Comparison of ENCODE assay signal across 18 cellular contexts in the genomic region with DNA sequence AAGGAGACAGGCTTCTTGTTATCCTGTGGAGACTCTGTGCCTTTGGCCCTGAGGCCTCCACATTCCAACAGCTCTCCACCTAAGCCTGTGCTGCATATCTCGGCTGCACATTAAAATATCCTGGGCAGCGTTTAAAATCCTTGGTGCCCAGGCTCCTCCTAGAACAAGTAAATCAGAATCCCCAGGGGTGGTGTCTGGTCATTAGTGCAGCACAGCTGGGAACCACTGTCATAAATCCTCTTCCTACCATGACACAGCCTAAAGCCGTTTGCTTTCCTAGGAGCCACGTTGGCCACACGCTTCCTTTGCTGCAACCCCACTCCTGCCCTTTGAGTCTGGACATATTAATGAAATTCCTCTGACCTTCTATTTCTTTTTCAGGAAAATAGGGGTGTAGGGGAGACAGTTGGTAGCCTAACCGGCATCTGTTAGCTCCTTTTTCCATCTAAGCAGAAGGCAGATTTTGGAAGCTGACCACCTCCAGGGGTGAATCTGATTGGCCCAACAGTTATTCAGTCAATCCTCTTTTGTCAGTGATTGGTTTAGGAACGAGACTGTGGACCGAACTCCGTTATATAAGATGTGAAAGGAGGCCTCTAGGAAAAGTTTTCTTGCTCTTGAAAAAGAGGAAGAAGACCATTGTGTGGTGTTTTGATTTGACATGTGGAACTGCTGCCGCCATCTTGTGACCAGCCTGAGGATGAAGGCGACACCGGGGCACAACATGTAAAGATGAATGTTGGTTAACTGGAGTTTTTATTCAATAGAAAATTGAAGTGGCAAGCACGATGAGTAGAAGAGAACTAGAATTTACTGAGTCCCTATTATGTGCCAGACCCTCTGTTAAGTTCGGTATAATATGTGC. TPM values are rescaled to one million over a fixed set of nuclear protein-coding genes. Genes with fewer than 3 reads are reported as not detected.
DNase-seq lines count a peak whose midpoint lies in the region; ATAC-seq, FAIRE-seq and TF ChIP-seq lines count a peak whose summit lies in the region.
"Had no signal": no experiment of that assay in that cellular context is flagged by ENCODE, and none has a peak within 500 bp of the region (broad histone marks: within the 10 kb centered on the region; RNA-seq: fewer than 3 reads in every experiment).

No MANE protein-coding gene starts in this region.

- no peak for TF ChIP-seq POLR2A in H1 (IDR thresholded peaks at IDR 0.05; ENCODE audit: control extremely low read depth in 1 of 2, low read depth in 2 of 2, low read length in 2 of 2)

- H4K91ac ChIP-seq in H1 (replicated peaks; ENCODE audit: insufficient read length, low read length) = no peak overlapping the region

- H3K23ac ChIP-seq in H1 (ENCODE audit: insufficient read length) = no peak overlapping the region

- H3K36me3 Mint-ChIP-seq in GM23338 (ENCODE audit: low read depth) = no peaks in the 10 kb centered on the region

- peaks cover 3% of the 10 kb centered on the region; the same call in 2 of the 3 replicates for H3K9me3 Mint-ChIP-seq in GM23338

- H3K36me3 ChIP-seq in GM23338 (ENCODE audit: insufficient read depth) (no peaks in the 10 kb centered on the region; the same call in 1 of the 2 replicates), OCI-LY3 (replicated peaks; ENCODE audit: low read depth, low read length) (no peaks in the 10 kb centered on the region), H1 (ENCODE audit: control insufficient read depth in 2 of 4, insufficient read depth in 4 of 4, low read length in 3 of 4) (no peaks in the 10 kb centered on the region), smooth muscle cell (ENCODE audit: low read depth) (no peaks in the 10 kb centered on the region)

- no peak overlapping the region for H3K27ac Mint-ChIP-seq in GM23338

- no peak for ATAC-seq in GM23338
- ATAC-seq in HG02642 (IDR thresholded peaks at IDR 0.05; ENCODE audit: poor library complexity, unreplicated experiment) = no peak
- no peak for ATAC-seq in right cardiac atrium

- TF ChIP-seq EP300 in H1 (IDR thresholded peaks at IDR 0.05; ENCODE audit: borderline replicate concordance in 1 of 2, low read depth in 2 of 2, low read length in 2 of 2) = no peak

- POLR2A ChIA-PET in H1 (lab: Charles Lee; ENCODE audit: partially characterized antibody) = interaction anchor here (0.6 kb wide), 1 partner anchor 61 kb away, joined by 3 read pairs; no protein-coding TSS in a partner anchor

- no peak overlapping the region for H3K9ac ChIP-seq in OCI-LY3 (ENCODE audit: low read length)
- H3K9ac ChIP-seq in H1 (replicated peaks in 1 of 4; ENCODE audit: extremely low read depth in 1 of 4, low read depth in 3 of 4, low read length in 3 of 4) = no peak overlapping the region
- no peak overlapping the region for H3K9ac ChIP-seq in smooth muscle cell (ENCODE audit: low read depth)

- H3K9me3 ChIP-seq in OCI-LY3 (ENCODE audit: insufficient read depth, low read length) = no peaks in the 10 kb centered on the region
- no peaks in the 10 kb centered on the region for H3K9me3 ChIP-seq in H1 (ENCODE audit: insufficient read depth in 2 of 2, low read depth in 1 of 2, low read length in 1 of 2)
- no peaks in the 10 kb centered on the region for H3K9me3 ChIP-seq in smooth muscle cell (replicated peaks; ENCODE audit: low read depth)
- no peaks in the 10 kb centered on the region for H3K9me3 ChIP-seq in right cardiac atrium (ENCODE audit: control insufficient read depth, low read length)

- no peak overlapping the region for H2AK5ac ChIP-seq in H1 (ENCODE audit: low read depth, low read length)

- no peak overlapping the region for H3K18ac ChIP-seq in H1 (ENCODE audit: extremely low read depth, low read length)

- DNase-seq in GM23338 (ENCODE audit: low spot score) (peak; percentile 5), H1 (ENCODE audit: low read depth in 1 of 2, low spot score in 2 of 2) (no peak), smooth muscle cell (lab: John Stamatoyannopoulos, UW; ENCODE audit: unreplicated experiment) (no peak), posterior vena cava (ENCODE audit: low spot score) (no peak), right cardiac atrium (no peak)
- DNase-seq: C1 segment of cervical spinal cord, DMS153, KG1, NCI-H1092, NCI-H187, NCI-H2171, NCI-H446 treated with DMSO at 0.1 percent for 48 hours, NCI-H774, SIG-M5, SW 1271 had no signal

- no peaks in the 10 kb centered on the region for H3K4me1 ChIP-seq in GM23338 (ENCODE audit: insufficient read depth)
- H3K4me1 ChIP-seq in OCI-LY3 (ENCODE audit: low read length) = no peaks in the 10 kb centered on the region
- no peaks in the 10 kb centered on the region for H3K4me1 ChIP-seq in H1 (replicated peaks in 1 of 4; ENCODE audit: control insufficient read depth in 3 of 4, insufficient read depth in 4 of 4, low read length in 3 of 4)
- H3K4me1 ChIP-seq in smooth muscle cell (ENCODE audit: low read depth) = peaks cover 3% of the 10 kb centered on the region
- no peaks in the 10 kb centered on the region for H3K4me1 ChIP-seq in right cardiac atrium (ENCODE audit: control insufficient read depth, insufficient read depth, low read length)

- no peaks in the 10 kb centered on the region for H3K9me2 ChIP-seq in GM23338 (ENCODE audit: insufficient read depth)

- H2BK120ac ChIP-seq in H1 (replicated peaks; ENCODE audit: low read depth, low read length) = no peak overlapping the region

- 0 out of 3 replicates have a peak, but pooled peaks cover 3% of the 10 kb centered on the region for H3K4me1 Mint-ChIP-seq in GM23338

- H2BK12ac ChIP-seq in H1 (ENCODE audit: low read depth, low read length) = no peak overlapping the region

- no peak overlapping the region for H3K4ac ChIP-seq in H1 (replicated peaks; ENCODE audit: insufficient read length, low read depth, low read length)

- no peak overlapping the region for H2BK15ac ChIP-seq in H1 (ENCODE audit: low read length)

- H4K20me1 ChIP-seq in GM23338 (replicated peaks; ENCODE audit: insufficient read depth) = no peaks in the 10 kb centered on the region
- no peaks in the 10 kb centered on the region for H4K20me1 ChIP-seq in OCI-LY3 (ENCODE audit: insufficient read depth, low read length)
- H4K20me1 ChIP-seq in H1 (replicated peaks in 1 of 2; ENCODE audit: control insufficient read depth in 1 of 2, insufficient read depth in 2 of 2, low read length in 2 of 2) = no peaks in the 10 kb centered on the region
- no peaks in the 10 kb centered on the region for H4K20me1 ChIP-seq in smooth muscle cell (ENCODE audit: low read depth)

- H3K4me3 Mint-ChIP-seq in GM23338 = no peak overlapping the region

- no peak overlapping the region for H4K8ac ChIP-seq in H1 (ENCODE audit: extremely low read depth, insufficient read depth, low read length)

- CTCF ChIA-PET in H1 (lab: Charles Lee; ENCODE audit: partially characterized antibody) = interaction anchor here (0.6 to 4.5 kb wide), 17 partner anchors 8 to 1017 kb away, joined by 3 to 34 read pairs (median 4); no protein-coding TSS in a partner anchor

- no peak overlapping the region for H4K5ac ChIP-seq in H1 (ENCODE audit: insufficient read length, low read depth, low read length)

- H3K4me2 ChIP-seq in GM23338 = no peak overlapping the region
- no peak overlapping the region for H3K4me2 ChIP-seq in OCI-LY3 (ENCODE audit: low read length)
- H3K4me2 ChIP-seq in H1 (ENCODE audit: insufficient read depth in 1 of 2, low read depth in 2 of 2, low read length in 2 of 2) = no peak overlapping the region
- H3K4me2 ChIP-seq in smooth muscle cell = no peak overlapping the region

- H3K4me3 ChIP-seq in GM23338 = no peak overlapping the region
- H3K4me3 ChIP-seq in OCI-LY3 (ENCODE audit: low read length) = no peak overlapping the region
- H3K4me3 ChIP-seq in H1 (ENCODE audit: extremely low read depth in 1 of 4, insufficient read depth in 2 of 4, low read depth in 3 of 4, low read length in 4 of 4) = no peak overlapping the region
- no peak overlapping the region for H3K4me3 ChIP-seq in smooth muscle cell
- H3K4me3 ChIP-seq in right cardiac atrium (ENCODE audit: low read length) = no peak overlapping the region

- H3K14ac ChIP-seq in H1 (ENCODE audit: insufficient read length) = no peak overlapping the region

- intact Hi-C loops in posterior vena cava (cut with DNase I) = loop anchor here in 1 of 2 donors (10.0 kb wide), 1 partner anchor 1003 kb away; no protein-coding TSS in a partner anchor
- intact Hi-C loops in right cardiac atrium (cut with DNase I) = loop anchor here in 3 of 4 donors (5.0 to 10.0 kb wide), 3 partner anchors 955 to 1013 kb away; no protein-coding TSS in a partner anchor

- H3K79me2 ChIP-seq in GM23338 (replicated peaks; ENCODE audit: insufficient read depth) (no peaks in the 10 kb centered on the region), OCI-LY3 (ENCODE audit: low read length) (no peaks in the 10 kb centered on the region), H1 (ENCODE audit: control insufficient read depth in 1 of 2, insufficient read depth in 2 of 2, low read length in 2 of 2) (no peaks in the 10 kb centered on the region), smooth muscle cell (ENCODE audit: low read depth) (no peaks in the 10 kb centered on the region)

- no peaks in the 10 kb centered on the region for H3K23me2 ChIP-seq in H1 (ENCODE audit: low read depth, low read length)

- FAIRE-seq in H1 (lab: Jason Lieb, UNC) = no peak

- no peak overlapping the region for H3K56ac ChIP-seq in H1 (replicated peaks; ENCODE audit: insufficient read length, low read depth, low read length)

- no peaks in the 10 kb centered on the region for H3F3A ChIP-seq in GM23338 (replicated peaks; ENCODE audit: low read depth)
- no peaks in the 10 kb centered on the region for H3F3A ChIP-seq in smooth muscle cell (ENCODE audit: low read depth)

- no peaks in the 10 kb centered on the region for H3K79me1 ChIP-seq in H1 (ENCODE audit: low read depth, low read length)

- H3K27ac ChIP-seq in GM23338 (ENCODE audit: low read depth) = no peak overlapping the region
- no peak overlapping the region for H3K27ac ChIP-seq in OCI-LY3 (ENCODE audit: low read length)
- H3K27ac ChIP-seq in H1 (ENCODE audit: low read depth, low read length) = no peak overlapping the region
- H3K27ac ChIP-seq in smooth muscle cell (ENCODE audit: low read depth) = no peak overlapping the region
- no peak overlapping the region for H3K27ac ChIP-seq in right cardiac atrium (ENCODE audit: low read length)
- H3K27ac ChIP-seq: HL-60 had no signal

- no peak for TF ChIP-seq RAD21 in H1 (IDR thresholded peaks at IDR 0.05 in 1 of 2, conservative IDR thresholded peaks at IDR 0.05 in 1 of 2; ENCODE audit: low read depth in 2 of 2, low read length in 2 of 2)

- TF ChIP-seq CTCF in GM23338 (conservative IDR thresholded peaks at IDR 0.05; ENCODE audit: low read depth in 2 of 2) = peak in 1 of 2 experiments; percentile 17; a peak in 1 of 4 replicates
- TF ChIP-seq CTCF in OCI-LY3 (IDR thresholded peaks at IDR 0.05; ENCODE audit: low read depth, low read length) = 0 out of 2 replicates have a peak, but pooled peaks have one; percentile 4
- no peak for TF ChIP-seq CTCF in H1 (IDR thresholded peaks at IDR 0.05; ENCODE audit: control extremely low read depth in 1 of 3, insufficient read depth in 1 of 3, low read depth in 1 of 3, low read length in 3 of 3)
- TF ChIP-seq CTCF in smooth muscle cell (IDR thresholded peaks at IDR 0.05; ENCODE audit: borderline replicate concordance, insufficient read depth, poor library complexity, severe bottlenecking) = no peak

- no peaks in the 10 kb centered on the region for H3K27me3 Mint-ChIP-seq in GM23338 (ENCODE audit: insufficient read depth, low read depth, poor library complexity)

- H2BK5ac ChIP-seq in H1 (ENCODE audit: low read depth, low read length) = no peak overlapping the region

- H2AFZ ChIP-seq in GM23338 = no peak overlapping the region
- H2AFZ ChIP-seq in OCI-LY3 (ENCODE audit: low read depth, low read length) = no peak overlapping the region
- no peak overlapping the region for H2AFZ ChIP-seq in H1 (ENCODE audit: low read length)
- H2AFZ ChIP-seq in smooth muscle cell (ENCODE audit: low read depth) = peak overlapping the region; percentile 38

- H3K27me3 ChIP-seq in GM23338 (ENCODE audit: insufficient read depth) = no peaks in the 10 kb centered on the region
- H3K27me3 ChIP-seq in OCI-LY3 (ENCODE audit: low read depth, low read length) = peaks cover 7% of the 10 kb centered on the region; the same call in 1 of the 2 replicates
- H3K27me3 ChIP-seq in H1 (replicated peaks in 1 of 4; ENCODE audit: control insufficient read depth in 3 of 4, extremely low read depth in 1 of 4, insufficient read depth in 3 of 4, low read length in 3 of 4) = no peaks in the 10 kb centered on the region
- H3K27me3 ChIP-seq in smooth muscle cell (ENCODE audit: low read depth) = no peaks in the 10 kb centered on the region
- H3K27me3 ChIP-seq in right cardiac atrium (ENCODE audit: control insufficient read depth, insufficient read depth) = no peaks in the 10 kb centered on the region

- no peak overlapping the region for H2BK20ac ChIP-seq in H1 (ENCODE audit: low read length)

- WGBS in H1 (ENCODE audit: extremely low coverage in 1 of 2, insufficient coverage in 1 of 2, insufficient read length in 1 of 2, insufficient replicate concordance in 2 of 2, low coverage in 1 of 2, low lambda C conversion rate in 2 of 2, missing lambda C conversion rate in 1 of 2), 2 experiments = 92% methylated on average over 14 of the region's 14 CpGs; no CpG with 5 or more reads in 1 of the 2 experiments
- WGBS in smooth muscle cell (ENCODE audit: low lambda C conversion rate) = 68% methylated on average over 14 of the region's 14 CpGs
- 93% methylated on average over 14 of the region's 14 CpGs for WGBS in right cardiac atrium

RNA-seq across cellular contexts. Expression of a gene that starts 41.9 kb away (rescaled TPM):
- 21.6 and 28.5 TPM in 2 replicates for total RNA-seq in GM23338 (2014; rRNA removed; shearing (Covaris generic))
- polyA plus RNA-seq in GM23338 (2016; fragmentation: Nextera tagmentation; extraction: Ambion mirVana) (19.6 and 23.3 TPM in 2 replicates), H1 (2011; rRNA removed) (4.4 and 6.6 TPM in 2 replicates), smooth muscle cell (200 and 253 TPM in 2 replicates), right cardiac atrium (211 TPM)
- total RNA-seq in H1 (2021; fragmentation: NEBNext Ultra II Directional; extraction: Animal tissue kit (Norgen Biotek cat#: 25700)) = 10.9 and 13.5 TPM in 2 replicates
- 7.0 TPM for polyA plus RNA-seq in H1 (2011; cell fraction: cytosol; rRNA removed)
- 11.3 TPM for polyA plus RNA-seq in H1 (2011; cell fraction: nucleus; rRNA removed)
- polyA plus RNA-seq in H1 (2012, experiment 1 of 2) = 5.0 to 9.8 TPM (median 6.1 TPM) in 4 replicates
- polyA plus RNA-seq in H1 (2012, experiment 2 of 2) = 6.6 TPM
- polyA plus RNA-seq in H1 (2013, experiment 1 of 2) = 4.8 TPM
- polyA plus RNA-seq in H1 (2013, experiment 2 of 2) = 5.4 TPM
- 2.9 and 5.5 TPM in 2 replicates for polyA minus RNA-seq in H1 (2011; rRNA and poly(A)+ RNA removed)
- 7.0 TPM for polyA minus RNA-seq in H1 (2011; cell fraction: cytosol; rRNA and poly(A)+ RNA removed)
- 55.3 TPM for polyA minus RNA-seq in H1 (2011; cell fraction: nucleus; rRNA and poly(A)+ RNA removed)
- total RNA-seq in smooth muscle cell (286 and 297 TPM in 2 replicates), posterior vena cava (100 to 1,000 TPM; 120 to 219 TPM), right cardiac atrium (10 to 100 TPM; 41.1 to 69.8 (median 50.7) TPM)

RNA-seq across cellular contexts. Expression of a gene that starts 42.1 kb away (rescaled TPM):
- total RNA-seq in GM23338 (2014; rRNA removed; shearing (Covaris generic)) = 109 and 126 TPM in 2 replicates
- 66.0 and 70.3 TPM in 2 replicates for polyA plus RNA-seq in GM23338 (2016; fragmentation: Nextera tagmentation; extraction: Ambion mirVana)
- total RNA-seq in H1 (2021; fragmentation: NEBNext Ultra II Directional; extraction: Animal tissue kit (Norgen Biotek cat#: 25700)) = 71.1 and 88.1 TPM in 2 replicates
- polyA plus RNA-seq in H1 (2011; rRNA removed) = 12.8 and 20.0 TPM in 2 replicates
- 23.6 TPM for polyA plus RNA-seq in H1 (2011; cell fraction: cytosol; rRNA removed)
- polyA plus RNA-seq in H1 (2011; cell fraction: nucleus; rRNA removed) = 22.7 TPM
- 11.7 to 35.8 TPM (median 13.5 TPM) in 4 replicates for polyA plus RNA-seq in H1 (2012, experiment 1 of 2)
- 3.1 TPM for polyA plus RNA-seq in H1 (2012, experiment 2 of 2)
- 44.6 TPM for polyA plus RNA-seq in H1 (2013, experiment 1 of 2)
- 39.0 TPM for polyA plus RNA-seq in H1 (2013, experiment 2 of 2)
- 38.6 and 46.2 TPM in 2 replicates for polyA minus RNA-seq in H1 (2011; rRNA and poly(A)+ RNA removed)
- 20.3 TPM for polyA minus RNA-seq in H1 (2011; cell fraction: cytosol; rRNA and poly(A)+ RNA removed)
- 106 TPM for polyA minus RNA-seq in H1 (2011; cell fraction: nucleus; rRNA and poly(A)+ RNA removed)
- total RNA-seq in smooth muscle cell = 30.7 and 32.2 TPM in 2 replicates
- 6.9 and 9.9 TPM in 2 replicates for polyA plus RNA-seq in smooth muscle cell
- total RNA-seq in posterior vena cava = 10 to 100 TPM; 29.6 to 29.9 TPM
- 10 to 100 TPM; 25.5 to 29.1 (median 25.9) TPM for total RNA-seq in right cardiac atrium
- polyA plus RNA-seq in right cardiac atrium = 9.3 TPM
